10 cellular contexts compared by ENCODE assay signal in genomic region chr14:65080954-65081747, GRCh38. TPM values are rescaled to one million over a fixed set of nuclear protein-coding genes. Genes with fewer than 3 reads are reported as not detected.
A peak's percentile ranks its signal among the peaks of the same experiment; 100 is the strongest.
DNase-seq lines count a peak whose midpoint lies in the region; TF ChIP-seq lines count a peak whose summit lies in the region.
"Had no signal": no experiment of that assay in that cellular context is flagged by ENCODE, and none has a peak within 500 bp of the region (broad histone marks: within the 10 kb centered on the region; RNA-seq: fewer than 3 reads in every experiment).

No MANE protein-coding gene starts in this region.

- H3K79me2 ChIP-seq in hepatocyte, result peaks cover 71% of the 10 kb centered on the region

- H3K4me2 ChIP-seq in hepatocyte, result peak overlapping the region; percentile 59
- H3K4me2 ChIP-seq: KMS-11 had no signal

- TF ChIP-seq CTCF in hepatocyte (IDR thresholded peaks at IDR 0.05; ENCODE audit: poor library complexity), result no peak

- H3K9ac ChIP-seq in adipocyte (ENCODE audit: low read length), result no peak overlapping the region
- H3K9ac ChIP-seq: KMS-11 had no signal

- peak overlapping the region; percentile 4 for H3K4me3 ChIP-seq in adipocyte (ENCODE audit: low read length)
- no peak overlapping the region for H3K4me3 ChIP-seq in hepatocyte

- H3K9me3 ChIP-seq in adipocyte (ENCODE audit: control insufficient read depth, low read length) (no peaks in the 10 kb centered on the region), hepatocyte (ENCODE audit: low read depth) (no peaks in the 10 kb centered on the region)

- DNase-seq in ELR (ENCODE audit: low read depth), result peak; percentile 7
- DNase-seq in adipocyte (ENCODE audit: low read depth), result no peak
- DNase-seq in hepatocyte (ENCODE audit: low spot score), result peak; percentile 86
- DNase-seq in renal cortical epithelial cell (ENCODE audit: low read depth), result peak; percentile 60
- DNase-seq in NCI-H1436 treated with DMSO at 0.1 percent for 48 hours (lab: John Stamatoyannopoulos, UW), result no peak
- DNase-seq in iPS-NIHi11 (ENCODE audit: low spot score), result no peak
- no peak for DNase-seq in activated CD4-positive, CD25-positive, alpha-beta regulatory T cell treated with anti-CD3 and anti-CD28 coated beads, Interleukin-2, amount 50 U/mL, for 72 hours
- no peak for DNase-seq in SKM-1 treated with dmso at 0.1 percent for 144 hours (lab: John Stamatoyannopoulos, UW; ENCODE audit: unreplicated experiment)
- DNase-seq: activated CD8-positive, alpha-beta memory T cell treated with anti-CD3 and anti-CD28 coated beads, Interleukin-2, amount 50 U/mL, for 4 hours had no signal

- peaks cover 18% of the 10 kb centered on the region for H3K4me1 ChIP-seq in adipocyte (ENCODE audit: control insufficient read depth, insufficient read depth, low read length)
- peaks cover 30% of the 10 kb centered on the region for H3K4me1 ChIP-seq in hepatocyte (ENCODE audit: insufficient read depth)

- WGBS in hepatocyte (ENCODE audit: low lambda C conversion rate, missing lambda C conversion rate), result 73% methylated on average over 2 of the region's 2 CpGs

- no peaks in the 10 kb centered on the region for H4K20me1 ChIP-seq in hepatocyte (ENCODE audit: insufficient read depth, poor library complexity, severe bottlenecking)

- H3K36me3 ChIP-seq in adipocyte (ENCODE audit: control insufficient read depth, insufficient read depth, low read length, severe bottlenecking) (peaks cover 95% of the 10 kb centered on the region), hepatocyte (replicated peaks; ENCODE audit: insufficient read depth, low read depth) (peaks cover 5% of the 10 kb centered on the region)

- H3K27me3 ChIP-seq in adipocyte (replicated peaks; ENCODE audit: control insufficient read depth, insufficient read depth, low read length) (no peaks in the 10 kb centered on the region), hepatocyte (no peaks in the 10 kb centered on the region)

- H3K27ac ChIP-seq in hepatocyte, result peak overlapping the region; percentile 95
- H3K27ac ChIP-seq: KMS-11 had no signal

- H2AFZ ChIP-seq in hepatocyte, result no peak overlapping the region

- H3K9me2 ChIP-seq in hepatocyte (replicated peaks; ENCODE audit: insufficient read depth), result no peaks in the 10 kb centered on the region

RNA-seq across cellular contexts. Expression of gene MAX, which starts 21.2 kb away (rescaled TPM):
- total RNA-seq in hepatocyte, result 53.5 and 54.3 TPM in 2 replicates
- 70.5 and 86.5 TPM in 2 replicates for polyA plus RNA-seq in hepatocyte
- total RNA-seq in renal cortical epithelial cell, result 32.0 and 50.4 TPM in 2 replicates

Comparison
In these comparisons a context has a peak if more than half of its experiments do, and no peak if none do; other contexts are left out.
1. DNase-seq: peak in ELR (single experiment), hepatocyte (single experiment) and renal cortical epithelial cell (single experiment); none in adipocyte (single experiment), NCI-H1436 treated with DMSO at 0.1 percent for 48 hours (single experiment), iPS-NIHi11 (single experiment), activated CD4-positive, CD25-positive, alpha-beta regulatory T cell treated with anti-CD3 and anti-CD28 coated beads, Interleukin-2, amount 50 U/mL, for 72 hours (single experiment) and SKM-1 treated with dmso at 0.1 percent for 144 hours (single experiment).